In genomic region chr14:50312734-50313054, GRCh38 we compare ENCODE assay signal across 8 cellular contexts. TPM values are rescaled to one million over a fixed set of nuclear protein-coding genes. Genes with fewer than 3 reads are reported as not detected.
DNase-seq lines count a peak whose midpoint lies in the region; ATAC-seq and TF ChIP-seq lines count a peak whose summit lies in the region.

No MANE protein-coding gene starts in this region.

- H3K4me2 ChIP-seq in KMS-11, result peak overlapping the region; percentile 91

- no peak for TF ChIP-seq POLR2A in stomach (IDR thresholded peaks at IDR 0.05)

- no peak for TF ChIP-seq EP300 in stomach (IDR thresholded peaks at IDR 0.05)

- 1 to 4% (median 2%) methylated on average over 16 to 18 of the region's 18 CpGs for WGBS in stomach, 5 donors

- peak overlapping the region; percentile 87 for H2AFZ ChIP-seq in KMS-11 (ENCODE audit: low read depth)

- peak overlapping the region; percentile 87 for H3K4me3 Mint-ChIP-seq in Caco-2 (ENCODE audit: unreplicated experiment)
- H3K4me3 Mint-ChIP-seq in activated T-helper 2 cell treated with anti-CD3 and anti-CD28 coated beads, Interferon-gamma antibody, Interleukin-2, Interleukin-4, amounts not matched to agents 10 μg/mL and 5 μg/mL and 100 μg/mL, durations not matched to agents 14 hours and 24 hours and 36 hours (ENCODE audit: low read depth), result peak overlapping the region; percentile 91

- no peak for TF ChIP-seq CTCF in Caco-2 (IDR thresholded peaks at IDR 0.05; ENCODE audit: insufficient read depth in 1 of 2, low read depth in 1 of 2, low read length in 1 of 2, severe bottlenecking in 1 of 2, unreplicated experiment in 1 of 2)
- TF ChIP-seq CTCF in KMS-11 (conservative IDR thresholded peaks at IDR 0.05; ENCODE audit: low read depth, low read length), result no peak
- TF ChIP-seq CTCF in stomach (IDR thresholded peaks at IDR 0.05), result no peak

- H3K4me1 ChIP-seq in Caco-2 (0 out of 2 replicates have a peak, but pooled peaks cover 5% of the 10 kb centered on the region), KMS-11 (ENCODE audit: low read depth, poor library complexity, severe bottlenecking) (peaks cover 15% of the 10 kb centered on the region), stomach (peaks cover 8 to 31% (median 27%) of the 10 kb centered on the region in 4 donors)

- H3K4me3 ChIP-seq in Caco-2 (ENCODE audit: low read depth, low read length) (peak overlapping the region; percentile 78), KMS-11 (IDR thresholded peaks at IDR 0.05; ENCODE audit: insufficient read depth, low read depth, low read length) (no peak overlapping the region), iPS-18c (ENCODE audit: insufficient read depth, low read depth, low read length) (peak overlapping the region; percentile 94), stomach (peak overlapping the region; percentile 78 to 87 (median 80))

- no peaks in the 10 kb centered on the region for H3K9me3 ChIP-seq in Caco-2
- H3K9me3 ChIP-seq in iPS-18c (ENCODE audit: control insufficient read depth, insufficient read depth, low read length), result no peaks in the 10 kb centered on the region
- no peaks in the 10 kb centered on the region for H3K9me3 ChIP-seq in stomach

- no peaks in the 10 kb centered on the region for H3K9me3 Mint-ChIP-seq in Caco-2 (ENCODE audit: unreplicated experiment)
- peaks cover 14% of the 10 kb centered on the region for H3K9me3 Mint-ChIP-seq in activated T-helper 2 cell treated with anti-CD3 and anti-CD28 coated beads, Interferon-gamma antibody, Interleukin-2, Interleukin-4, amounts not matched to agents 10 μg/mL and 5 μg/mL and 100 μg/mL, durations not matched to agents 14 hours and 24 hours and 36 hours

- H3K9ac ChIP-seq in KMS-11, result peak overlapping the region; percentile 78

- CTCF ChIA-PET in Caco-2 (lab: Charles Lee), result interaction anchor here (0.6 to 2.9 kb wide), 8 partner anchors 8 to 1269 kb away, joined by 3 to 17 read pairs (median 4); partner anchors contain the start of gene MAP4K5

- peaks cover 37% of the 10 kb centered on the region for H3K36me3 Mint-ChIP-seq in Caco-2 (ENCODE audit: insufficient read depth, unreplicated experiment)
- peaks cover 33% of the 10 kb centered on the region for H3K36me3 Mint-ChIP-seq in activated T-helper 2 cell treated with anti-CD3 and anti-CD28 coated beads, Interferon-gamma antibody, Interleukin-2, Interleukin-4, amounts not matched to agents 10 μg/mL and 5 μg/mL and 100 μg/mL, durations not matched to agents 14 hours and 24 hours and 36 hours (ENCODE audit: low read depth)

- H4K20me1 ChIP-seq in KMS-11 (ENCODE audit: insufficient read depth), result no peaks in the 10 kb centered on the region

- DNase-seq in Caco-2 (no peak), stomach (no peak), CD1c-positive myeloid dendritic cell (ENCODE audit: extremely low spot score) (no peak), dermis blood vessel endothelial cell (no peak)
- DNase-seq in activated T-helper 2 cell treated with anti-CD3 and anti-CD28 coated beads, Interferon-gamma antibody, Interleukin-2, Interleukin-4, amounts not matched to agents 10 μg/mL and 5 μg/mL and 100 μg/mL, durations not matched to agents 14 hours and 24 hours and 36 hours (ENCODE audit: low spot score), result no peak

- POLR2A ChIA-PET in Caco-2 (lab: Charles Lee), result interaction anchor here (0.6 to 1.0 kb wide), 8 partner anchors 8 to 436 kb away, joined by 3 to 7 read pairs (median 4); no protein-coding TSS in a partner anchor

- H3K36me3 ChIP-seq in Caco-2 (ENCODE audit: control insufficient read depth, insufficient read depth, low read length) (no peaks in the 10 kb centered on the region), KMS-11 (ENCODE audit: insufficient read depth) (no peaks in the 10 kb centered on the region), stomach (peaks cover 0 to 3% (median 0%) of the 10 kb centered on the region in 4 donors)

- no TSS peak for BruUV-seq in Caco-2 (replicated peaks; lab: Mats Ljungman, UMichigan)

- H3K27me3 ChIP-seq in Caco-2 (replicated peaks; ENCODE audit: control insufficient read depth, insufficient read depth, low read length) (no peaks in the 10 kb centered on the region), KMS-11 (ENCODE audit: insufficient read depth, low read depth) (no peaks in the 10 kb centered on the region), stomach (no peaks in the 10 kb centered on the region)

- peak overlapping the region; percentile 92 for H3K27ac Mint-ChIP-seq in Caco-2 (ENCODE audit: unreplicated experiment)
- H3K27ac Mint-ChIP-seq in activated T-helper 2 cell treated with anti-CD3 and anti-CD28 coated beads, Interferon-gamma antibody, Interleukin-2, Interleukin-4, amounts not matched to agents 10 μg/mL and 5 μg/mL and 100 μg/mL, durations not matched to agents 14 hours and 24 hours and 36 hours, result peak overlapping the region; percentile 98

- H3K79me2 ChIP-seq in KMS-11 (ENCODE audit: insufficient read depth, low read depth), result peaks cover 10% of the 10 kb centered on the region

- H3K27me3 Mint-ChIP-seq in Caco-2 (ENCODE audit: insufficient read depth, unreplicated experiment), result no peaks in the 10 kb centered on the region
- H3K27me3 Mint-ChIP-seq in activated T-helper 2 cell treated with anti-CD3 and anti-CD28 coated beads, Interferon-gamma antibody, Interleukin-2, Interleukin-4, amounts not matched to agents 10 μg/mL and 5 μg/mL and 100 μg/mL, durations not matched to agents 14 hours and 24 hours and 36 hours (ENCODE audit: low read depth), result no peaks in the 10 kb centered on the region

- peak; percentile 22 for ATAC-seq in GM19455 (IDR thresholded peaks at IDR 0.05; ENCODE audit: unreplicated experiment)

- intact Hi-C loops in Caco-2 (cut with micrococcal nuclease; ENCODE audit: unreplicated experiment) (loop anchor here (5.0 kb wide), 3 partner anchors 70 to 450 kb away; partner anchors contain the start of gene SOS2), stomach (cut with DNase I; ENCODE audit: low total_unique reads) (loop anchor here (5.0 kb wide), 1 partner anchor 220 kb away; the partner anchor contains the start of gene MAP4K5)
- intact Hi-C loops in activated T-helper 2 cell treated with anti-CD3 and anti-CD28 coated beads, Interferon-gamma antibody, Interleukin-2, Interleukin-4, amounts not matched to agents 10 μg/mL and 5 μg/mL and 100 μg/mL, durations not matched to agents 14 hours and 24 hours and 36 hours (cut with micrococcal nuclease), result loop anchor here (1.0 to 10.0 kb wide), 6 partner anchors 9 to 680 kb away; partner anchors contain the start of genes KLHDC1 and VCPKMT

- peaks cover 7% of the 10 kb centered on the region for H3K4me1 Mint-ChIP-seq in Caco-2 (ENCODE audit: low read depth, unreplicated experiment)
- H3K4me1 Mint-ChIP-seq in activated T-helper 2 cell treated with anti-CD3 and anti-CD28 coated beads, Interferon-gamma antibody, Interleukin-2, Interleukin-4, amounts not matched to agents 10 μg/mL and 5 μg/mL and 100 μg/mL, durations not matched to agents 14 hours and 24 hours and 36 hours (ENCODE audit: low read depth), result peaks cover 47% of the 10 kb centered on the region

- H3K27ac ChIP-seq in KMS-11, result peak overlapping the region; percentile 76; the same call in 1 of the 2 replicates
- peak overlapping the region; percentile 90 to 98 (median 95) for H3K27ac ChIP-seq in stomach

RNA-seq across cellular contexts. Expression of gene DMAC2L, which starts 0.6 kb away (rescaled TPM):
- total RNA-seq in Caco-2 (2022) (25.8 and 27.6 TPM in 2 replicates), stomach (10 to 100 TPM in 2 of 5 donors, 1 to 10 TPM in 3; 1.3 to 83.4 (median 9.0) TPM), dermis blood vessel endothelial cell (7.7 and 7.8 TPM in 2 replicates)
- 13.6 and 16.2 TPM in 2 replicates for total RNA-seq in activated T-helper 2 cell treated with anti-CD3 and anti-CD28 coated beads, Interferon-gamma antibody, Interleukin-2, Interleukin-4, amounts not matched to agents 10 μg/mL and 5 μg/mL and 100 μg/mL, durations not matched to agents 14 hours and 24 hours and 36 hours
- 10 to 100 TPM; 13.5 to 34.7 (median 18.5) TPM for polyA plus RNA-seq in stomach

RNA-seq across cellular contexts. Expression of gene L2HGDH, which starts 0.7 kb away (rescaled TPM):
- total RNA-seq in Caco-2 (2022), result 25.0 and 27.6 TPM in 2 replicates
- total RNA-seq in activated T-helper 2 cell treated with anti-CD3 and anti-CD28 coated beads, Interferon-gamma antibody, Interleukin-2, Interleukin-4, amounts not matched to agents 10 μg/mL and 5 μg/mL and 100 μg/mL, durations not matched to agents 14 hours and 24 hours and 36 hours, result 14.1 and 14.2 TPM in 2 replicates
- total RNA-seq in stomach, result 10 to 100 TPM in 2 of 5 donors, 1 to 10 TPM in 3; 1.2 to 31.7 (median 8.7) TPM
- polyA plus RNA-seq in stomach, result 1 to 10 TPM; 1.4 to 3.5 (median 2.9) TPM
- total RNA-seq in dermis blood vessel endothelial cell, result 4.4 and 10.7 TPM in 2 replicates
